ENCODE assay signal across 2 cellular contexts in the genomic region with DNA sequence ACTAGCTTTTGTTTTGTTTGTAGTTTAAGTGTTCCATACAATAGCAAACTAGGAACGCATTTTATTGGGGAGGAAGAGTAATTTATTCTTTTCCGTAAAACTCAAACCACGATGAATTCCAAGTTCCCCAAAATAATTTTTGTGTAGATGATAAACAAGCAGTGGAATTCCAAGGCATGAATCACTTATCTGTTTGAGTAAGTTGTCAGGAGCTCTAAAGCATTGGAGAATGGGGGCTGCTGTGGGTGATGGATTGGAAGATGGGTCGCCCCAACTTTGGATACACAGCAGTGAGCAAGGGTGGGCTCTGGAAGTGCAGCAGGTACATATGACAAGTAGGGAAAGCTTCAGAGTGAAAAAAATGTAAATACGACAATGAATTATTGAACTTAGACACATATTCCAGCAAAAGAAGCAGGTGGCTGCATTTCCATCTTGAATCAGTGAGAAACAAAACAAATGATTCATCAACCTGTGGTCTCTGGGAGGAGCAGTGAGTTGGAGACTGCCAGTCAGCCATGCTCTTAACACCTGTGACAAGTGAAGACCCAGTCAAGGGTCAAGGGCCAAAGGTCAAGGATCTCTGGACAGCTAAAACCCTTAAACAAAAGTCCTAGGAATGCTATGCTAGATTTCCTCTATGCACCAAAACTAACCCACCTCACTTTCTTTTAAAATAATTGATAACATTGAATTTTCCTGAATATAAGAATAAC.
A peak's percentile ranks its signal among the peaks of the same experiment; 100 is the strongest.
TF ChIP-seq lines count a peak whose summit lies in the region.

No MANE protein-coding gene starts in this region.

TF ChIP-seq in HepG2, 621 proteins besides CTCF, POLR2A, EP300 and RAD21:
- TF ChIP-seq, protein P1, sequence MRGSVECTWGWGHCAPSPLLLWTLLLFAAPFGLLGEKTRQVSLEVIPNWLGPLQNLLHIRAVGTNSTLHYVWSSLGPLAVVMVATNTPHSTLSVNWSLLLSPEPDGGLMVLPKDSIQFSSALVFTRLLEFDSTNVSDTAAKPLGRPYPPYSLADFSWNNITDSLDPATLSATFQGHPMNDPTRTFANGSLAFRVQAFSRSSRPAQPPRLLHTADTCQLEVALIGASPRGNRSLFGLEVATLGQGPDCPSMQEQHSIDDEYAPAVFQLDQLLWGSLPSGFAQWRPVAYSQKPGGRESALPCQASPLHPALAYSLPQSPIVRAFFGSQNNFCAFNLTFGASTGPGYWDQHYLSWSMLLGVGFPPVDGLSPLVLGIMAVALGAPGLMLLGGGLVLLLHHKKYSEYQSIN (CRISPR knock-in tag; IDR thresholded peaks at IDR 0.05; ENCODE audit: borderline replicate concordance) = no peak
- no peak for TF ChIP-seq NFYB (CRISPR knock-in tag; IDR thresholded peaks at IDR 0.05)
- TF ChIP-seq NR2F6 (IDR thresholded peaks at IDR 0.05) = 0 out of 2 replicates have a peak, but pooled peaks have one; percentile 11
- no peak for TF ChIP-seq NR2F6 (CRISPR knock-in tag; IDR thresholded peaks at IDR 0.05)
- no peak for TF ChIP-seq ZNF510 (CRISPR knock-in tag; IDR thresholded peaks at IDR 0.05; ENCODE audit: low read depth)
- TF ChIP-seq, protein P2, sequence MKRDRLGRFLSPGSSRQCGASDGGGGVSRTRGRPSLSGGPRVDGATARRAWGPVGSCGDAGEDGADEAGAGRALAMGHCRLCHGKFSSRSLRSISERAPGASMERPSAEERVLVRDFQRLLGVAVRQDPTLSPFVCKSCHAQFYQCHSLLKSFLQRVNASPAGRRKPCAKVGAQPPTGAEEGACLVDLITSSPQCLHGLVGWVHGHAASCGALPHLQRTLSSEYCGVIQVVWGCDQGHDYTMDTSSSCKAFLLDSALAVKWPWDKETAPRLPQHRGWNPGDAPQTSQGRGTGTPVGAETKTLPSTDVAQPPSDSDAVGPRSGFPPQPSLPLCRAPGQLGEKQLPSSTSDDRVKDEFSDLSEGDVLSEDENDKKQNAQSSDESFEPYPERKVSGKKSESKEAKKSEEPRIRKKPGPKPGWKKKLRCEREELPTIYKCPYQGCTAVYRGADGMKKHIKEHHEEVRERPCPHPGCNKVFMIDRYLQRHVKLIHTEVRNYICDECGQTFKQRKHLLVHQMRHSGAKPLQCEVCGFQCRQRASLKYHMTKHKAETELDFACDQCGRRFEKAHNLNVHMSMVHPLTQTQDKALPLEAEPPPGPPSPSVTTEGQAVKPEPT (CRISPR knock-in tag; IDR thresholded peaks at IDR 0.05; ENCODE audit: low read depth) = no peak

TF ChIP-seq in SK-N-SH treated with all-trans-retinoic acid at 6 μM for 48 hours, 23 proteins besides CTCF, POLR2A, EP300 and RAD21 (continued from another document):
- TF ChIP-seq, protein P3, sequence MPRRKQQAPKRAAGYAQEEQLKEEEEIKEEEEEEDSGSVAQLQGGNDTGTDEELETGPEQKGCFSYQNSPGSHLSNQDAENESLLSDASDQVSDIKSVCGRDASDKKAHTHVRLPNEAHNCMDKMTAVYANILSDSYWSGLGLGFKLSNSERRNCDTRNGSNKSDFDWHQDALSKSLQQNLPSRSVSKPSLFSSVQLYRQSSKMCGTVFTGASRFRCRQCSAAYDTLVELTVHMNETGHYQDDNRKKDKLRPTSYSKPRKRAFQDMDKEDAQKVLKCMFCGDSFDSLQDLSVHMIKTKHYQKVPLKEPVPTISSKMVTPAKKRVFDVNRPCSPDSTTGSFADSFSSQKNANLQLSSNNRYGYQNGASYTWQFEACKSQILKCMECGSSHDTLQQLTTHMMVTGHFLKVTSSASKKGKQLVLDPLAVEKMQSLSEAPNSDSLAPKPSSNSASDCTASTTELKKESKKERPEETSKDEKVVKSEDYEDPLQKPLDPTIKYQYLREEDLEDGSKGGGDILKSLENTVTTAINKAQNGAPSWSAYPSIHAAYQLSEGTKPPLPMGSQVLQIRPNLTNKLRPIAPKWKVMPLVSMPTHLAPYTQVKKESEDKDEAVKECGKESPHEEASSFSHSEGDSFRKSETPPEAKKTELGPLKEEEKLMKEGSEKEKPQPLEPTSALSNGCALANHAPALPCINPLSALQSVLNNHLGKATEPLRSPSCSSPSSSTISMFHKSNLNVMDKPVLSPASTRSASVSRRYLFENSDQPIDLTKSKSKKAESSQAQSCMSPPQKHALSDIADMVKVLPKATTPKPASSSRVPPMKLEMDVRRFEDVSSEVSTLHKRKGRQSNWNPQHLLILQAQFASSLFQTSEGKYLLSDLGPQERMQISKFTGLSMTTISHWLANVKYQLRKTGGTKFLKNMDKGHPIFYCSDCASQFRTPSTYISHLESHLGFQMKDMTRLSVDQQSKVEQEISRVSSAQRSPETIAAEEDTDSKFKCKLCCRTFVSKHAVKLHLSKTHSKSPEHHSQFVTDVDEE (CRISPR knock-in tag; IDR thresholded peaks at IDR 0.05) = no peak
- no peak for TF ChIP-seq ESRRG (CRISPR knock-in tag; IDR thresholded peaks at IDR 0.05)
- TF ChIP-seq ISL1 (CRISPR knock-in tag; IDR thresholded peaks at IDR 0.05) = no peak
- no peak for TF ChIP-seq OSR1 (CRISPR knock-in tag; IDR thresholded peaks at IDR 0.05)
- TF ChIP-seq ZFP30 (CRISPR knock-in tag; IDR thresholded peaks at IDR 0.05) = no peak
- TF ChIP-seq PPARA (CRISPR knock-in tag; IDR thresholded peaks at IDR 0.05; ENCODE audit: borderline replicate concordance) = no peak
- no peak for TF ChIP-seq BACH2 (CRISPR knock-in tag; IDR thresholded peaks at IDR 0.05; ENCODE audit: borderline replicate concordance)
- TF ChIP-seq, protein P4, sequence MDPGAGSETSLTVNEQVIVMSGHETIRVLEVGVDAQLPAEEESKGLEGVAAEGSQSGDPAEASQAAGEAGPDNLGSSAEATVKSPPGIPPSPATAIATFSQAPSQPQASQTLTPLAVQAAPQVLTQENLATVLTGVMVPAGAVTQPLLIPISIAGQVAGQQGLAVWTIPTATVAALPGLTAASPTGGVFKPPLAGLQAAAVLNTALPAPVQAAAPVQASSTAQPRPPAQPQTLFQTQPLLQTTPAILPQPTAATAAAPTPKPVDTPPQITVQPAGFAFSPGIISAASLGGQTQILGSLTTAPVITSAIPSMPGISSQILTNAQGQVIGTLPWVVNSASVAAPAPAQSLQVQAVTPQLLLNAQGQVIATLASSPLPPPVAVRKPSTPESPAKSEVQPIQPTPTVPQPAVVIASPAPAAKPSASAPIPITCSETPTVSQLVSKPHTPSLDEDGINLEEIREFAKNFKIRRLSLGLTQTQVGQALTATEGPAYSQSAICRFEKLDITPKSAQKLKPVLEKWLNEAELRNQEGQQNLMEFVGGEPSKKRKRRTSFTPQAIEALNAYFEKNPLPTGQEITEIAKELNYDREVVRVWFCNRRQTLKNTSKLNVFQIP (CRISPR knock-in tag; IDR thresholded peaks at IDR 0.05; ENCODE audit: borderline replicate concordance, low read depth) = no peak
- no peak for TF ChIP-seq TOX (CRISPR knock-in tag; IDR thresholded peaks at IDR 0.05; ENCODE audit: borderline replicate concordance)
